Comparison of ENCODE assay signal across 29 cellular contexts in the genomic region with DNA sequence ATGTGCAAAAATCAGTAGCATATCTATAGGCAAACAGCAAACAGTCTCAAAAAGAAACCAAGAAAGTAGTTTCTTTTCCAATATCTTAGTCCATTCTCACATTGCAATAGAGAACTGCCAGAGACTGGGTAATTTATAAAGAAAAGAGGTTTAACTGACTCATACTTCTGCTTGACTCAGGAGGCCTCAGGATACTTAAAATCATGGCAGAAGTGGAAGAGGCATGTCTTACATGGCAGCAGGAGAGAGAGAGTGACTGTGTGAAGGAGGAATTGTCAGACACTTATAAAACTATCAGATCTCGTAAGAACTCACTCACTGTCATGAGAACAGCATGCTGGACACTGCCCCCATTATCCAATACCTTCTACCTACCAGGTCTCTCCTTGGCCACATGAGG.
"Had no signal": no experiment of that assay in that cellular context is flagged by ENCODE, and none has a peak within 500 bp of the region (broad histone marks: within the 10 kb centered on the region; RNA-seq: fewer than 3 reads in every experiment).

No MANE protein-coding gene starts in this region.

- H3K4me1 ChIP-seq: adrenal gland, ascending aorta, esophagus squamous epithelium, heart left ventricle had no signal

- H3K27ac ChIP-seq: adrenal gland, ascending aorta, brain microvascular endothelial cell, cardiac muscle cell, coronary artery, dorsolateral prefrontal cortex, esophagus squamous epithelium, heart left ventricle, WERI-Rb-1 had no signal

- ATAC-seq: activated CD4-positive, CD25-positive, alpha-beta regulatory T cell treated with anti-CD3 and anti-CD28 coated beads, Interleukin-2, amount 50 U/mL, for 24 hours; activated CD8-positive, alpha-beta T cell treated with anti-CD3 and anti-CD28 coated beads for 36 hours; activated naive CD8-positive, alpha-beta T cell treated with anti-CD3 and anti-CD28 coated beads, Interleukin-2, amount 50 U/mL, for 24 hours; activated T-cell treated with anti-CD3 and anti-CD28 coated beads, Interleukin-2, amount 50 U/mL, for 4 hours; activated T-helper 17 cell treated with anti-CD3 and anti-CD28 coated beads, Interleukin-2, amount 50 U/mL, for 72 hours; heart left ventricle; T-helper 17 cell had no signal

- H3K36me3 ChIP-seq: adrenal gland, ascending aorta, brain microvascular endothelial cell, cardiac muscle cell, esophagus squamous epithelium, heart left ventricle, WERI-Rb-1 had no signal

- H3K27me3 ChIP-seq: adrenal gland, ascending aorta, brain microvascular endothelial cell, cardiac muscle cell, dorsolateral prefrontal cortex, esophagus squamous epithelium, heart left ventricle had no signal

- H3K4me3 ChIP-seq: adrenal gland, ascending aorta, cardiac muscle cell, coronary artery, dorsolateral prefrontal cortex, esophagus squamous epithelium, heart left ventricle had no signal

- H3K9me3 ChIP-seq: adrenal gland, ascending aorta, esophagus squamous epithelium had no signal

- DNase-seq: activated B cell treated with CpG ODN at 0.5 μM for 24 hours; activated CD4-positive, alpha-beta T cell treated with anti-CD3 and anti-CD28 coated beads for 48 hours; activated CD4-positive, alpha-beta T cell treated with anti-CD3 and anti-CD28 coated beads, Interleukin-2, amount 50 U/mL, for 1 hour; activated CD4-positive, alpha-beta T cell treated with anti-CD3 and anti-CD28 coated beads, Interleukin-2, amount 50 U/mL, for 48 hours; activated CD8-positive, alpha-beta memory T cell treated with anti-CD3 and anti-CD28 coated beads for 24 hours; activated CD8-positive, alpha-beta T cell treated with anti-CD3 and anti-CD28 coated beads for 36 hours; activated effector memory CD4-positive, alpha-beta T cell treated with Interleukin-2 at 50 U/mL for 16 hours; activated naive CD4-positive, alpha-beta T cell treated with anti-CD3 and anti-CD28 coated beads for 36 hours; activated naive CD8-positive, alpha-beta T cell treated with anti-CD3 and anti-CD28 coated beads for 36 hours; activated naive CD8-positive, alpha-beta T cell treated with anti-CD3 and anti-CD28 coated beads, Interleukin-2, amount 50 U/mL, for 24 hours; activated T-cell treated with anti-CD3 and anti-CD28 coated beads, Interleukin-2, amount 50 U/mL, for 4 hours; adrenal gland; brain microvascular endothelial cell; central memory CD4-positive, alpha-beta T cell; cerebellar nuclear complex; dorsolateral prefrontal cortex; effector memory CD4-positive, alpha-beta T cell; endodermal cell; esophagus squamous epithelium; heart left ventricle; T-helper 1 cell; T-helper 17 cell; T1000; WERI-Rb-1 had no signal
